8 cellular contexts compared by ENCODE assay signal in the genomic region with DNA sequence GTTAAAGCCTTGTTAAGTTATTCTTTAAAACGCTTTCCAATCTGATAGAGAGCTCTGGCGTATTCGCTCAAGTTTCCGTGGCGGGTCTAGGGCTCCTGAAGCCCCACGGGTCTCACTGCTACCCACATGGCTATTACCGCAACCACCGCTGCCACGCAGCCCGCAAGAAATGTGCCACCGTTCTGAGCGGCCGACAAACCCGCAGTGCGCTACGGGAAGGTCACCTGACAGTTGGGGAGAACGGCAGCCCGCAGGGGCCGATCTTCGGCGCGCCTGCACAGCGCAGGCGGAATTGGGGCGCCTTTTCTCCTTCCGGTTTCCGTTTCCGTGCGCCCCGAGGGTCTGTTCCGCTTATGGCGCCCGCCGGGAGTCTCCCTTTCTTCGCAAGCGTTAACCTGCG.
A peak's percentile ranks its signal among the peaks of the same experiment; 100 is the strongest.
DNase-seq lines count a peak whose midpoint lies in the region; ATAC-seq and TF ChIP-seq lines count a peak whose summit lies in the region.

No MANE protein-coding gene starts in this region.

- H3K27ac ChIP-seq in RWPE2 (ENCODE audit: poor library complexity, severe bottlenecking) (no peak overlapping the region), neuronal stem cell (replicated peaks; ENCODE audit: low read length) (no peak overlapping the region)

- no peak overlapping the region for H2AFZ ChIP-seq in neuronal stem cell (ENCODE audit: low read length)

- no peak overlapping the region for H3K9ac ChIP-seq in neuronal stem cell (ENCODE audit: low read depth, low read length, poor library complexity)

- peak; percentile 5 for DNase-seq in Ammon's horn (ENCODE audit: low spot score)
- peak; percentile 76 for DNase-seq in RWPE2 (ENCODE audit: low spot score)
- DNase-seq in epithelial cell of esophagus (ENCODE audit: low read depth): peak; percentile 47
- DNase-seq in neuronal stem cell (ENCODE audit: low spot score): no peak
- DNase-seq in DMS 273 (lab: John Stamatoyannopoulos, UW; ENCODE audit: unreplicated experiment): no peak
- DNase-seq in stimulated activated CD4-positive, alpha-beta T cell treated with anti-CD3 and anti-CD28 coated beads, Interleukin-4, amount 100 ng/mL, for 4 hours: no peak

- no CpG with 5 or more reads among the region's 37 CpGs for WGBS in neuronal stem cell (ENCODE audit: extremely low coverage in 2 of 2, insufficient read length in 2 of 2, insufficient replicate concordance in 1 of 2), 2 donors

- peak; percentile 92 for ATAC-seq in RWPE2 (ENCODE audit: low read depth)
- no peak for ATAC-seq in HG02588 (IDR thresholded peaks at IDR 0.05; ENCODE audit: unreplicated experiment)
- no peak for ATAC-seq in GM18519 (IDR thresholded peaks at IDR 0.05; ENCODE audit: low FRiP score, unreplicated experiment)

- peak overlapping the region; percentile 31 for H3K18ac ChIP-seq in neuronal stem cell (ENCODE audit: low read length)

- peak overlapping the region; percentile 68 for H2AK5ac ChIP-seq in neuronal stem cell (ENCODE audit: low read depth, low read length)

- H3K4me3 ChIP-seq in RWPE2 (ENCODE audit: severe bottlenecking) (peak overlapping the region; percentile 35), epithelial cell of esophagus (ENCODE audit: low read length) (peak overlapping the region; percentile 52), neuronal stem cell (ENCODE audit: low read length in 2 of 2) (no peak overlapping the region)

- no peak overlapping the region for H2BK12ac ChIP-seq in neuronal stem cell (ENCODE audit: low read length)

- no peak overlapping the region for H4K91ac ChIP-seq in neuronal stem cell (ENCODE audit: low read depth, low read length, poor library complexity)

- H2BK5ac ChIP-seq in neuronal stem cell (ENCODE audit: low read length): no peak overlapping the region

- peak overlapping the region; percentile 68 for H3K23ac ChIP-seq in neuronal stem cell (ENCODE audit: low read depth, low read length, poor library complexity)

- H3K79me1 ChIP-seq in neuronal stem cell (ENCODE audit: low read depth, low read length): no peaks in the 10 kb centered on the region

- no peaks in the 10 kb centered on the region for H3K36me3 ChIP-seq in RWPE2 (ENCODE audit: low read depth)
- H3K36me3 ChIP-seq in neuronal stem cell (replicated peaks in 1 of 2; ENCODE audit: control insufficient read depth in 2 of 2, insufficient read depth in 2 of 2, low read length in 2 of 2): peaks cover 0 to 7% of the 10 kb centered on the region in 2 donors

- H3K9me3 ChIP-seq in RWPE2 (ENCODE audit: severe bottlenecking): peaks cover 5% of the 10 kb centered on the region
- H3K9me3 ChIP-seq in neuronal stem cell (replicated peaks in 1 of 2; ENCODE audit: control insufficient read depth in 2 of 2, insufficient read depth in 1 of 2, low read depth in 1 of 2, low read length in 2 of 2): peaks cover 3 to 10% of the 10 kb centered on the region in 2 donors

- no peak overlapping the region for H4K8ac ChIP-seq in neuronal stem cell (ENCODE audit: low read depth, low read length)

- no peak overlapping the region for H3K14ac ChIP-seq in neuronal stem cell (ENCODE audit: low read length)

- H3K4me2 ChIP-seq in neuronal stem cell (ENCODE audit: insufficient read depth, low read length, poor library complexity, severe bottlenecking): no peak overlapping the region

- H3K27me3 ChIP-seq in RWPE2 (ENCODE audit: insufficient read depth, poor library complexity, severe bottlenecking) (no peaks in the 10 kb centered on the region), neuronal stem cell (ENCODE audit: control insufficient read depth in 3 of 3, insufficient read depth in 3 of 3, low read depth in 1 of 3, low read length in 3 of 3) (no peaks in the 10 kb centered on the region)

- TF ChIP-seq CTCF in RWPE2 (IDR thresholded peaks at IDR 0.05; ENCODE audit: poor library complexity, severe bottlenecking) (no peak), epithelial cell of esophagus (IDR thresholded peaks at IDR 0.05; ENCODE audit: insufficient read depth, low read depth, low read length, missing control alignments) (no peak)

- no peak overlapping the region for H2BK120ac ChIP-seq in neuronal stem cell (ENCODE audit: low read depth, low read length)

- no peak overlapping the region for H2BK15ac ChIP-seq in neuronal stem cell (ENCODE audit: low read length)

- no peak overlapping the region for H3K4ac ChIP-seq in neuronal stem cell (ENCODE audit: low read length)

- H3K4me1 ChIP-seq in RWPE2 (ENCODE audit: insufficient read depth, poor library complexity, severe bottlenecking) (no peaks in the 10 kb centered on the region), neuronal stem cell (ENCODE audit: control insufficient read depth in 2 of 2, insufficient read depth in 1 of 2, low read depth in 1 of 2, low read length in 2 of 2) (no peaks in the 10 kb centered on the region)

Comparison
In these comparisons a context has a peak if more than half of its experiments do, and no peak if none do; other contexts are left out.
1. DNase-seq: peak in Ammon's horn (single experiment), RWPE2 (single experiment) and epithelial cell of esophagus (single experiment); none in neuronal stem cell (single experiment), DMS 273 (single experiment) and stimulated activated CD4-positive, alpha-beta T cell treated with anti-CD3 and anti-CD28 coated beads, Interleukin-4, amount 100 ng/mL, for 4 hours (0 of 2).
2. H3K4me3 ChIP-seq: peak in RWPE2 (single experiment) and epithelial cell of esophagus (single experiment); none in neuronal stem cell (0 of 2).